In the genomic region with DNA sequence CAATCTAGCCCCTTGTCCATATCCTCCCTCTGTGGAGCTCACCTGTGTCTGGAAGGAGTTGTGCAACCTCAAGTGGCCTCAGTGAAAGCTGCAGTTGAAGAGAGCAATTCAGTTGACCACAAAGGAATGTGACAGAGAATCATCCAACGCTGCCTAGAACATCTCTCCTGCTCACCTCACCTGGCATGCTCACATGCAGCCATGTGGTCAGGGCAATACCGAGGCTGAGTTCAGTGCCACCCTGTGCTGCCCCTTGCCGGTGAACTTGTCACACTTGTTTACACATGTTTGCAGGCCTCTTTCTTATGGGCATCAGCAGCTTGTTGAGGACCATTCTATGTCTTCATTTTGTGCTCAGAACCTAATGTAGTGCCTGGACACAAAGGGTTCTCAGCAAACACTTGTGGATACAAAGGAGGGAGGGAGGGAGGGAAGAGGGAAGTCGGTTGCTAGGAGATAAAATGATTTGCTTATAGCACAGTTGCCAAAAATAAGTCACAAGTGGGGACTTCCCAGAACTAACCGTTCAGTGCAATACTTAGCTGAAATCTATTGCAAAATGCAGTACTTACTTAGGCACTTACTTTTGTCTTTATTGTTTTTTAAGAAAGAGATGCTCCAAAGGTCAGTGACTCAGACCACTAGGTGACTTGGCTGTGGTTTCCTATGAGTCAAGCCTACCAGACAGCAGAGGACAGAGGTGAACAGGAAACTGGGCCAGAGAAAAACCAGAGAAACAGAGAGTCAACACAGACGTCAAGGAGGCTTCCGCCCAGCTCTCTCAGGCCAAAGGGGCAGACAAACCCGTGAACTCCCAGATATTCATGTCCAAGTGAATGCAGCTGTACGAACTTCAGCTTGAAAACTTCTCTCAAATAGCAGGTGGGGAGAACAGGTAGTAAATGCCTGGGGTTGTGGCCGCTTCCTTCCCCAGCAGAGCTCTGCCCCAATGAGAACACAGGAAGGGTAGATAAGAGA, we compare ENCODE assay signal across 8 cellular contexts.
DNase-seq lines count a peak whose midpoint lies in the region; ATAC-seq and TF ChIP-seq lines count a peak whose summit lies in the region.

No MANE protein-coding gene starts in this region.

- peak overlapping the region; percentile 98 for H3K27ac Mint-ChIP-seq in activated T-helper 17 cell treated with anti-CD3 and anti-CD28 coated beads, Interleukin-2, amount 50 U/mL, for 72 hours

- peak overlapping the region; percentile 79 for H3K4me3 Mint-ChIP-seq in activated T-helper 17 cell treated with anti-CD3 and anti-CD28 coated beads, Interleukin-2, amount 50 U/mL, for 72 hours

- peak; percentile 80 for DNase-seq in AG04449 (ENCODE audit: low read depth, low spot score)
- DNase-seq in NCI-H187 treated with DMSO at 0.1 percent for 48 hours (lab: John Stamatoyannopoulos, UW), result peak; percentile 34
- DNase-seq in left ventricle myocardium superior, result peak; percentile 60
- DNase-seq in NCI-H146 (lab: John Stamatoyannopoulos, UW), result no peak

- peak overlapping the region in 16 of 21 experiments; percentile 4 to 84 (median 55) for H3K27ac ChIP-seq in skin epidermis

- no peak for TF ChIP-seq CTCF in AG04449 (IDR thresholded peaks at IDR 0.05; ENCODE audit: insufficient read depth, low read length, missing control alignments)

- H3K9me3 Mint-ChIP-seq in activated T-helper 17 cell treated with anti-CD3 and anti-CD28 coated beads, Interleukin-2, amount 50 U/mL, for 72 hours, result no peaks in the 10 kb centered on the region

- no peak overlapping the region for H3K4me3 ChIP-seq in AG04449 (ENCODE audit: low read depth, low read length)
- no peak overlapping the region for H3K4me3 ChIP-seq in skin epidermis

- H3K27me3 Mint-ChIP-seq in activated T-helper 17 cell treated with anti-CD3 and anti-CD28 coated beads, Interleukin-2, amount 50 U/mL, for 72 hours, result peaks cover 20% of the 10 kb centered on the region

- ATAC-seq in GM18499 (IDR thresholded peaks at IDR 0.05; ENCODE audit: insufficient read depth, unreplicated experiment) (peak; percentile 95), HG02870 (IDR thresholded peaks at IDR 0.05; ENCODE audit: unreplicated experiment) (peak; percentile 97), left ventricle myocardium superior (peak; percentile 92)
- peak; percentile 87 for ATAC-seq in activated T-helper 17 cell treated with anti-CD3 and anti-CD28 coated beads, Interleukin-2, amount 50 U/mL, for 72 hours (replicated peaks)

- H3K36me3 Mint-ChIP-seq in activated T-helper 17 cell treated with anti-CD3 and anti-CD28 coated beads, Interleukin-2, amount 50 U/mL, for 72 hours (ENCODE audit: low read depth), result peaks cover 9% of the 10 kb centered on the region

- intact Hi-C loops in left ventricle myocardium superior (cut with micrococcal nuclease), result loop anchor here (10.0 kb wide), 1 partner anchor 233 kb away; no protein-coding TSS in a partner anchor

- POLR2A ChIA-PET in AG04449 (lab: Yijun Ruan, JAX), result interaction anchor here (0.6 to 1.2 kb wide), 2 partner anchors 228 to 735 kb away, joined by 4 read pairs; a partner anchor contains a TSS

- CTCF ChIA-PET in AG04449 (lab: Yijun Ruan, JAX), result interaction anchor here (0.7 kb wide), 1 partner anchor 391 kb away, joined by 3 read pairs; no protein-coding TSS in a partner anchor

- peaks cover 18% of the 10 kb centered on the region for H3K4me1 Mint-ChIP-seq in activated T-helper 17 cell treated with anti-CD3 and anti-CD28 coated beads, Interleukin-2, amount 50 U/mL, for 72 hours
